In the genomic region with DNA sequence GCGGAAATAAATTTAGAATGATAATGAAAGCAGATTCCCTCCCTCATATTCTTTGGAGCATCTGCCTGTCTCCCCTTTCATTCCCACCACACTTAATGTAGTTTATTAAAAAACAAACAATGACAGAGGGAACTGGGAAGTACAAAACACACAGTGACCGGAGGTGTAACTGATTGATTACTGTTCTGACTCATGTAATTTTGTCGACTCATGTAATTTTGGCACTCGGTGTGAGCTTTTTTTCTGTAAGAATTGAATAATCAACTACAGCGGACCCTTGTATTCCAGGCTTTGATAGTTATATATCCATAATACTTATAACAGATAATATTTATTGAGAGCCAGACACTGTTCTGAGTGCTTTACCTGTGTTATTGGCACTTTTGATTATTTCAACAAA, we compare ENCODE assay signal across 31 cellular contexts.
"Had no signal": no experiment of that assay in that cellular context is flagged by ENCODE, and none has a peak within 500 bp of the region (broad histone marks: within the 10 kb centered on the region; RNA-seq: fewer than 3 reads in every experiment).

No MANE protein-coding gene starts in this region.

- H3K27ac ChIP-seq: dorsolateral prefrontal cortex, hepatocyte, sigmoid colon, thyroid gland, upper lobe of right lung had no signal

- H3K27me3 Mint-ChIP-seq: stimulated activated memory B cell treated with anti-CD40 and anti-IgM and Interleukin-4, amounts not matched to agents 10 μg/mL and 1 μg/mL and 100 μg/mL, for 72 hours had no signal

- H3K4me1 ChIP-seq: thyroid gland had no signal

- FAIRE-seq: bronchial epithelial cell, colon, kidney had no signal

- H3K9me3 Mint-ChIP-seq: activated B cell treated with CpG ODN at 0.5 μM for 24 hours; activated naive CD4-positive, alpha-beta T cell treated with anti-CD3 and anti-CD28 coated beads, Interleukin-2, amount 50 U/mL, for 72 hours; activated T-helper 2 cell treated with anti-CD3 and anti-CD28 coated beads, Interferon-gamma antibody, Interleukin-2, Interleukin-4, amounts not matched to agents 10 μg/mL and 5 μg/mL and 100 μg/mL, durations not matched to agents 14 hours and 24 hours and 36 hours; naive thymus-derived CD8-positive, alpha-beta T cell; stimulated activated memory B cell treated with anti-CD40 and anti-IgM and Interleukin-4, amounts not matched to agents 10 μg/mL and 1 μg/mL and 100 μg/mL, for 72 hours; stimulated activated naive CD8-positive, alpha-beta T cell treated with anti-CD3 and anti-CD28 coated beads, Interleukin-15, amount 100 ng/mL, for 72 hours; T-cell had no signal

- H3K4me2 ChIP-seq: hepatocyte, smooth muscle cell had no signal

- H3K4me3 Mint-ChIP-seq: activated B cell treated with CpG ODN at 0.5 μM for 24 hours; activated CD4-positive, alpha-beta T cell treated with anti-CD3 and anti-CD28 coated beads for 36 hours; activated CD8-positive, alpha-beta memory T cell treated with anti-CD3 and anti-CD28 coated beads, Interleukin-2, amount 10 ng/mL, durations not matched to agents 7 days and 5 days; activated CD8-positive, alpha-beta T cell treated with anti-CD3 and anti-CD28 coated beads, Interleukin-2, amount 10 ng/mL, durations not matched to agents 7 days and 5 days; naive thymus-derived CD8-positive, alpha-beta T cell; stimulated activated memory B cell treated with anti-CD40 and anti-IgM and Interleukin-4, amounts not matched to agents 10 μg/mL and 1 μg/mL and 100 μg/mL, for 72 hours; stimulated activated naive CD8-positive, alpha-beta T cell treated with anti-CD3 and anti-CD28 coated beads, Interleukin-15, amount 100 ng/mL, for 72 hours; T-cell had no signal

- H3K36me3 Mint-ChIP-seq: activated CD8-positive, alpha-beta memory T cell treated with anti-CD3 and anti-CD28 coated beads, Interleukin-2, amount 10 ng/mL, durations not matched to agents 7 days and 5 days; activated naive CD4-positive, alpha-beta T cell treated with anti-CD3 and anti-CD28 coated beads, Interleukin-2, amount 50 U/mL, for 72 hours; naive thymus-derived CD8-positive, alpha-beta T cell; stimulated activated memory B cell treated with anti-CD40 and anti-IgM and Interleukin-4, amounts not matched to agents 10 μg/mL and 1 μg/mL and 100 μg/mL, for 72 hours; T-cell had no signal

- H3K4me1 Mint-ChIP-seq: activated B cell treated with CpG ODN at 0.5 μM for 24 hours; activated CD4-positive, alpha-beta T cell treated with anti-CD3 and anti-CD28 coated beads for 36 hours; activated CD8-positive, alpha-beta memory T cell treated with anti-CD3 and anti-CD28 coated beads, Interleukin-2, amount 10 ng/mL, durations not matched to agents 7 days and 5 days; naive thymus-derived CD8-positive, alpha-beta T cell; stimulated activated memory B cell treated with anti-CD40 and anti-IgM and Interleukin-4, amounts not matched to agents 10 μg/mL and 1 μg/mL and 100 μg/mL, for 72 hours; stimulated activated naive CD8-positive, alpha-beta T cell treated with anti-CD3 and anti-CD28 coated beads, Interleukin-15, amount 100 ng/mL, for 72 hours; T-cell had no signal

- H3K9me3 ChIP-seq: gastrocnemius medialis, sigmoid colon, thyroid gland, upper lobe of right lung had no signal

- H2AFZ ChIP-seq: hepatocyte had no signal

- DNase-seq: activated B cell treated with CpG ODN at 0.5 μM for 24 hours; activated CD4-positive, alpha-beta T cell treated with anti-CD3 and anti-CD28 coated beads for 36 hours; activated CD8-positive, alpha-beta memory T cell treated with anti-CD3 and anti-CD28 coated beads, Interleukin-2, amount 10 ng/mL, durations not matched to agents 7 days and 5 days; activated CD8-positive, alpha-beta T cell treated with anti-CD3 and anti-CD28 coated beads, Interleukin-2, amount 10 ng/mL, durations not matched to agents 7 days and 5 days; activated naive CD4-positive, alpha-beta T cell; activated T-cell treated with anti-CD3 and anti-CD28 coated beads, Interleukin-2, amount 50 U/mL, for 48 hours; dorsolateral prefrontal cortex; effector memory CD4-positive, alpha-beta T cell; erythroblast; gastrocnemius medialis; glutamatergic neuron; kidney; left colon; midbrain; naive thymus-derived CD8-positive, alpha-beta T cell; sigmoid colon; stimulated activated CD4-positive, alpha-beta T cell treated with anti-CD3 and anti-CD28 coated beads, Interleukin-1b, Interleukin-23, amount 100 ng/mL, for 48 hours; stimulated activated CD4-positive, alpha-beta T cell treated with anti-CD3 and anti-CD28 coated beads, Interleukin-4, amount 100 ng/mL, for 4 hours; stimulated activated CD8-positive, alpha-beta memory T cell treated with anti-CD3 and anti-CD28 coated beads, Interleukin-4, amount 100 ng/mL, for 48 hours; stimulated activated naive CD8-positive, alpha-beta T cell treated with anti-CD3 and anti-CD28 coated beads, Interleukin-15, amount 100 ng/mL, for 72 hours; substantia nigra; T-cell; thyroid gland; upper lobe of right lung had no signal

- H3K4me3 ChIP-seq: dorsolateral prefrontal cortex, gastrocnemius medialis, hepatocyte, sigmoid colon, smooth muscle cell, thyroid gland, upper lobe of right lung had no signal

- ATAC-seq: activated CD4-positive, alpha-beta T cell treated with anti-CD3 and anti-CD28 coated beads for 36 hours; activated CD8-positive, alpha-beta memory T cell treated with anti-CD3 and anti-CD28 coated beads, Interleukin-2, amount 10 ng/mL, durations not matched to agents 7 days and 5 days; activated CD8-positive, alpha-beta T cell treated with anti-CD3 and anti-CD28 coated beads, Interleukin-2, amount 10 ng/mL, durations not matched to agents 7 days and 5 days; activated naive CD4-positive, alpha-beta T cell treated with anti-CD3 and anti-CD28 coated beads, Interleukin-2, amount 50 U/mL, for 72 hours; gastrocnemius medialis; left colon; naive thymus-derived CD8-positive, alpha-beta T cell; stimulated activated memory B cell treated with anti-CD40 and anti-IgM and Interleukin-4, amounts not matched to agents 10 μg/mL and 1 μg/mL and 100 μg/mL, for 72 hours; stimulated activated naive CD8-positive, alpha-beta T cell treated with anti-CD3 and anti-CD28 coated beads, Interleukin-15, amount 100 ng/mL, for 72 hours; T-cell; upper lobe of right lung had no signal

- H3K27ac Mint-ChIP-seq: activated B cell treated with CpG ODN at 0.5 μM for 24 hours; activated CD4-positive, alpha-beta T cell treated with anti-CD3 and anti-CD28 coated beads for 36 hours; activated CD8-positive, alpha-beta memory T cell treated with anti-CD3 and anti-CD28 coated beads, Interleukin-2, amount 10 ng/mL, durations not matched to agents 7 days and 5 days; activated CD8-positive, alpha-beta T cell treated with anti-CD3 and anti-CD28 coated beads, Interleukin-2, amount 10 ng/mL, durations not matched to agents 7 days and 5 days; activated naive CD4-positive, alpha-beta T cell treated with anti-CD3 and anti-CD28 coated beads, Interleukin-2, amount 50 U/mL, for 72 hours; activated T-helper 2 cell treated with anti-CD3 and anti-CD28 coated beads, Interferon-gamma antibody, Interleukin-2, Interleukin-4, amounts not matched to agents 10 μg/mL and 5 μg/mL and 100 μg/mL, durations not matched to agents 14 hours and 24 hours and 36 hours; naive thymus-derived CD8-positive, alpha-beta T cell; stimulated activated memory B cell treated with anti-CD40 and anti-IgM and Interleukin-4, amounts not matched to agents 10 μg/mL and 1 μg/mL and 100 μg/mL, for 72 hours; stimulated activated naive CD8-positive, alpha-beta T cell treated with anti-CD3 and anti-CD28 coated beads, Interleukin-15, amount 100 ng/mL, for 72 hours; T-cell had no signal

- H3K27me3 ChIP-seq: dorsolateral prefrontal cortex, gastrocnemius medialis, hepatocyte, sigmoid colon, thyroid gland, upper lobe of right lung had no signal

- H3K36me3 ChIP-seq: gastrocnemius medialis, sigmoid colon, thyroid gland, upper lobe of right lung had no signal

- H3K79me2 ChIP-seq: hepatocyte had no signal
